15 cellular contexts compared by ENCODE assay signal in the genomic region with DNA sequence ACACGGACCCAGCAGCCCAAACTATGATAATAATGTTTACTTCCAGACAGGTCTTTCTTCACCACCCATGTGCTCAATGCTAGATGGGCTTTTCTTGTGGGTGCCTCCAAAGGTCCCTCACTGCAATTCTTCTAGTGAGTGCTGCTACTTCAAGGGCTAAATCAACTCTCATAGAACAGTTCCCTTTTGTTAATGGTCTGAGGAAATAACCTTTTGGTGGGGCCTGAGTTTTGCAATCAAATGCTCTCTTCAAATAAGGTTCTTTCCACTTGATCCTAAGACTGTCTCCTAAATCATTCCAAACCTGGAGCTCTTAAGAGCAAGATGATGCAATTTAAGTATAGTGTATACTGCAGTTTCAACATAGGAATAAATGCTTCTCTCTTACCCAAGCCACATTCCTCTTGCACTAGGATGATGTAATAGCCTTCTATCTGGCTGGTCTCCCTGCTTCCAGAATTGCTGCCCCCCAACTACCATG. TPM values are rescaled to one million over a fixed set of nuclear protein-coding genes. Genes with fewer than 3 reads are reported as not detected.
A peak's percentile ranks its signal among the peaks of the same experiment; 100 is the strongest.
DNase-seq lines count a peak whose midpoint lies in the region; ATAC-seq and TF ChIP-seq lines count a peak whose summit lies in the region.
"Had no signal": no experiment of that assay in that cellular context is flagged by ENCODE, and none has a peak within 500 bp of the region (broad histone marks: within the 10 kb centered on the region; RNA-seq: fewer than 3 reads in every experiment).

No MANE protein-coding gene starts in this region.

- H3K4me3 Mint-ChIP-seq in H9 (no peak overlapping the region), Calu3 (ENCODE audit: low read depth, unreplicated experiment) (no peak overlapping the region)
- H3K4me3 Mint-ChIP-seq: activated CD4-positive, alpha-beta T cell treated with anti-CD3 and anti-CD28 coated beads, Interleukin-2, amount 10 ng/mL, durations not matched to agents 24 days and 14 days had no signal

- POLR2A ChIA-PET in AG04449 (lab: Yijun Ruan, JAX): no interaction called here

- H3T11ph ChIP-seq in H9 (ENCODE audit: low read length): no peak overlapping the region

- no peaks in the 10 kb centered on the region for H3K79me1 ChIP-seq in H9 (ENCODE audit: insufficient read depth, low read depth, low read length, poor library complexity, severe bottlenecking)

- H3K79me2 ChIP-seq in H9 (ENCODE audit: insufficient read depth, low read length): no peaks in the 10 kb centered on the region

- peak overlapping the region in 2 of 3 experiments; percentile 3 to 17; a peak in 3 of 7 replicates for H3K27ac Mint-ChIP-seq in H9
- H3K27ac Mint-ChIP-seq in Calu3 (ENCODE audit: unreplicated experiment): no peak overlapping the region

- H3K4me1 ChIP-seq in H9 (ENCODE audit: insufficient read depth, low read length): no peaks in the 10 kb centered on the region; the same call in 1 of the 2 replicates

- no peak overlapping the region for H2BK15ac ChIP-seq in H9 (ENCODE audit: low read depth, low read length)

- no peak overlapping the region for H3K23ac ChIP-seq in H9 (ENCODE audit: insufficient read length, low read depth, low read length)

- no CpG with 5 or more reads among the region's 1 CpG for WGBS in H9 (ENCODE audit: extremely low coverage, insufficient read length, low lambda C conversion rate)

- no peak overlapping the region for H3K18ac ChIP-seq in H9 (ENCODE audit: insufficient read length, low read depth, low read length)

- H4K91ac ChIP-seq in H9 (ENCODE audit: insufficient read length, low read depth, low read length): no peak overlapping the region

- no peak for ATAC-seq in left ventricle myocardium superior
- ATAC-seq: left lobe of liver had no signal

- H3K9me3 Mint-ChIP-seq in H9: no peaks in the 10 kb centered on the region
- no peaks in the 10 kb centered on the region for H3K9me3 Mint-ChIP-seq in Calu3 (ENCODE audit: low read depth, unreplicated experiment)
- H3K9me3 Mint-ChIP-seq: activated CD4-positive, alpha-beta T cell treated with anti-CD3 and anti-CD28 coated beads, Interleukin-2, amount 10 ng/mL, durations not matched to agents 24 days and 14 days had no signal

- H2BK12ac ChIP-seq in H9 (ENCODE audit: insufficient read length, low read depth, low read length): no peak overlapping the region

- H3K23me2 ChIP-seq in H9 (ENCODE audit: insufficient read length, low read depth, low read length, poor library complexity, severe bottlenecking): no peaks in the 10 kb centered on the region

- no peak overlapping the region for H3K27ac ChIP-seq in H9 (ENCODE audit: insufficient read length, low read depth, low read length)
- H3K27ac ChIP-seq: esophagus muscularis mucosa, tibial nerve had no signal

- intact Hi-C loops in Calu3 (cut with micrococcal nuclease; ENCODE audit: unreplicated experiment) (loop anchor here (10.0 kb wide), 1 partner anchor 276 kb away; no protein-coding TSS in a partner anchor), left ventricle myocardium superior (cut with micrococcal nuclease) (no loop called here)

- H2AK5ac ChIP-seq in H9 (ENCODE audit: insufficient read length, low read length): no peak overlapping the region

- H4K5ac ChIP-seq in H9 (ENCODE audit: insufficient read length, low read depth, low read length): no peak overlapping the region

- TF ChIP-seq CTCF in AG04449 (IDR thresholded peaks at IDR 0.05; ENCODE audit: insufficient read depth, low read length, missing control alignments) (no peak), H9 (conservative IDR thresholded peaks at IDR 0.05) (no peak), fibroblast of villous mesenchyme (IDR thresholded peaks at IDR 0.05; ENCODE audit: insufficient read depth, low read depth, low read length) (no peak), Calu3 (IDR thresholded peaks at IDR 0.05; ENCODE audit: unreplicated experiment) (no peak)

- H4K8ac ChIP-seq in H9 (replicated peaks; ENCODE audit: insufficient read length, low read depth, low read length): no peak overlapping the region

- no peak overlapping the region for H2BK120ac ChIP-seq in H9 (ENCODE audit: low read depth, low read length, poor library complexity, severe bottlenecking)

- H3K9me3 ChIP-seq in H9 (ENCODE audit: control insufficient read depth, low read depth, low read length): no peaks in the 10 kb centered on the region
- H3K9me3 ChIP-seq: BLaER1 treated with 17β-estradiol and CSF1 and Interleukin-3, amounts not matched to agents 10 nM and 100 nM; esophagus muscularis mucosa; tibial nerve had no signal

- no peaks in the 10 kb centered on the region for H3K27me3 ChIP-seq in H9 (ENCODE audit: insufficient read depth, low read length)
- H3K27me3 ChIP-seq: BLaER1 treated with 17β-estradiol and CSF1 and Interleukin-3, amounts not matched to agents 10 nM and 100 nM; esophagus muscularis mucosa; tibial nerve had no signal

- H3K4me1 Mint-ChIP-seq in H9 (peaks cover 16 to 20% of the 10 kb centered on the region in 2 experiments), Calu3 (ENCODE audit: low read depth, unreplicated experiment) (peaks cover 34% of the 10 kb centered on the region)

- no peak overlapping the region for H2BK20ac ChIP-seq in H9 (ENCODE audit: low read depth, low read length, poor library complexity, severe bottlenecking)

- H3K27me3 Mint-ChIP-seq in H9 (ENCODE audit: low read depth) (no peaks in the 10 kb centered on the region), Calu3 (ENCODE audit: unreplicated experiment) (no peaks in the 10 kb centered on the region)
- H3K27me3 Mint-ChIP-seq: activated CD4-positive, alpha-beta T cell treated with anti-CD3 and anti-CD28 coated beads, Interleukin-2, amount 10 ng/mL, durations not matched to agents 24 days and 14 days had no signal

- H3K4me2 ChIP-seq in H9 (ENCODE audit: insufficient read depth, insufficient read length, low read length): no peak overlapping the region

- DNase-seq in AG04449 (ENCODE audit: low read depth, low spot score) (peak; percentile 47), H9 (no peak), SKM-1 (lab: John Stamatoyannopoulos, UW; ENCODE audit: unreplicated experiment) (peak; percentile 82), fibroblast of villous mesenchyme (ENCODE audit: low read depth) (peak; percentile 95), occipital lobe (lab: John Stamatoyannopoulos, UW) (no peak), Calu3 (no peak), left ventricle myocardium superior (no peak), pons (ENCODE audit: low spot score) (no peak)
- DNase-seq: activated CD4-positive, alpha-beta T cell treated with anti-CD3 and anti-CD28 coated beads, Interleukin-2, amount 10 ng/mL, durations not matched to agents 24 days and 14 days; amygdala; NCI-H2029 treated with DMSO at 0.1 percent for 48 hours had no signal

- no peak overlapping the region for H3K4ac ChIP-seq in H9 (ENCODE audit: low read depth, low read length)

- BruUV-seq in Calu3 (replicated peaks; lab: Mats Ljungman, UMichigan): no TSS peak

- no peaks in the 10 kb centered on the region; a peak in 2 of 7 replicates for H3K36me3 Mint-ChIP-seq in H9 (ENCODE audit: insufficient read depth in 1 of 3, low read depth in 3 of 3)
- H3K36me3 Mint-ChIP-seq in Calu3 (ENCODE audit: insufficient read depth, unreplicated experiment): peaks cover 1% of the 10 kb centered on the region

- H3K4me3 ChIP-seq in AG04449 (ENCODE audit: low read depth, low read length) (no peak overlapping the region), fibroblast of villous mesenchyme (ENCODE audit: low read depth, low read length) (no peak overlapping the region)
- H3K4me3 ChIP-seq: BLaER1 treated with 17β-estradiol and CSF1 and Interleukin-3, amounts not matched to agents 10 nM and 100 nM; esophagus muscularis mucosa; tibial nerve had no signal

- no peak overlapping the region for H2BK5ac ChIP-seq in H9 (ENCODE audit: insufficient read length, low read length)

- H3K56ac ChIP-seq in H9 (ENCODE audit: insufficient read length, low read depth, low read length): no peak overlapping the region

- H3K14ac ChIP-seq in H9 (ENCODE audit: insufficient read depth, low read length): no peak overlapping the region

- H3K9ac ChIP-seq in H9 (ENCODE audit: extremely low read depth, insufficient read length, low read length): no peak overlapping the region
- H3K9ac ChIP-seq: BLaER1 treated with 17β-estradiol and CSF1 and Interleukin-3, amounts not matched to agents 10 nM and 100 nM had no signal

- CTCF ChIA-PET in AG04449 (lab: Yijun Ruan, JAX): no interaction called here
- CTCF ChIA-PET in Calu3 (lab: Charles Lee): no interaction called here

- no peak overlapping the region for H2AFZ ChIP-seq in H9 (ENCODE audit: low read length)

- H4K20me1 ChIP-seq in H9 (ENCODE audit: control insufficient read depth, insufficient read depth, insufficient read length): no peaks in the 10 kb centered on the region
- H4K20me1 ChIP-seq: BLaER1 treated with 17β-estradiol and CSF1 and Interleukin-3, amounts not matched to agents 10 nM and 100 nM had no signal

RNA-seq across cellular contexts. Expression of gene NEMP2, which starts 6.0 kb away (rescaled TPM):
- total RNA-seq in H9 (2021) (5.3 and 6.6 TPM in 2 replicates), fibroblast of villous mesenchyme (3.9 and 5.6 TPM in 2 replicates), occipital lobe (3.4 TPM), Calu3 (2022) (8.5 and 10.2 TPM in 2 replicates), left ventricle myocardium superior (2.8 TPM)

Comparison
In these comparisons a context has a peak if more than half of its experiments do, and no peak if none do; other contexts are left out.
1. DNase-seq: peak in AG04449 (single experiment), SKM-1 (single experiment) and fibroblast of villous mesenchyme (single experiment); none in H9 (single experiment), occipital lobe (single experiment), Calu3 (single experiment), left ventricle myocardium superior (single experiment) and pons (single experiment).